ENCODE assay signal across 20 cellular contexts in the genomic region with DNA sequence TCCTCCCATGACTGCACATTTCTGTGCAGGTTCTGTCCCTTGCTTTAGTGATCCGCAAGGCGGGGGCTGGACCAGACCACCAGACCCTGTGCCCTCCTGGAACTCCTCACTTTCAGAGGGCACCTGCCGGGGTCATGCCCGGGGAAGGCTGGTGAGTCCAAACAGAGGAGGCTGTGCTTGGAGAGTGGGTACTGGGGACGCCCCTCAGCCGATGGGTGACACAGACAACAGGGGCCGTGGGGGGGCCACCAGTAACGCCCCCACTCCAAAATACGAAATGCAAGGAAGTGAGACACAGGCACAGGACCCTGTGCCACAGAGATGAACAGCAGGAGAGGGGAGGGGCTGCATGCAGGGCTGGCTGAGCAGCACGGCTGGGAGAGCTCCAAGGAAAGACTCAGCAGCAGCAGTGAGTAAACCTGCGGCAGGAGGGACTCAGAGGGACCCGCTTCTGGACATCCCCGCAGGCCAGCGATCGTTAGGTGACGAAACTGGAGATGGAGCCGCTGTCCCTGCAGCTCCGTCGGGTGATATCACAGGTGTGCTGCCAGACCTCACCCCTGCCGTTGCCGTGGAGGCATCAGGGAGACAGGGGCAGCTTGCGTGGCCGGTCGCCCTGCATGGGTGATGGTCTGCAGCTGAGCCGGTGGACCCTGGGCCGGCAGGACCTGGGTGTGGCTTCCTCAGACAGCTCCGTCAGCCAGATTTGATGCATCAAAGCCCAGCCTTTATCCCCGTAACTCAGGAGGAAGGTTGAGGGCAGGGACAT.
DNase-seq lines count a peak whose midpoint lies in the region; ATAC-seq, FAIRE-seq and TF ChIP-seq lines count a peak whose summit lies in the region.
"Had no signal": no experiment of that assay in that cellular context is flagged by ENCODE, and none has a peak within 500 bp of the region (broad histone marks: within the 10 kb centered on the region; RNA-seq: fewer than 3 reads in every experiment).

No MANE protein-coding gene starts in this region.

- no peak overlapping the region for H3K4me2 ChIP-seq in HepG2 (ENCODE audit: low read depth, low read length)
- H3K4me2 ChIP-seq in astrocyte (ENCODE audit: low read length): no peak overlapping the region

- no peak overlapping the region for H3K4me3 Mint-ChIP-seq in astrocyte (ENCODE audit: unreplicated experiment)
- H3K4me3 Mint-ChIP-seq: CD4-positive, alpha-beta memory T cell had no signal

- peaks cover 6% of the 10 kb centered on the region for H3K36me3 Mint-ChIP-seq in astrocyte (ENCODE audit: low read depth, unreplicated experiment)

- no peaks in the 10 kb centered on the region for H3K9me3 ChIP-seq in right lobe of liver
- no peaks in the 10 kb centered on the region for H3K9me3 ChIP-seq in HepG2 (ENCODE audit: low read length)
- H3K9me3 ChIP-seq in astrocyte (ENCODE audit: insufficient read depth, low read depth, low read length): no peaks in the 10 kb centered on the region
- no peaks in the 10 kb centered on the region for H3K9me3 ChIP-seq in kidney (ENCODE audit: control insufficient read depth in 1 of 2, low read length in 2 of 2)
- no peaks in the 10 kb centered on the region for H3K9me3 ChIP-seq in sigmoid colon
- H3K9me3 ChIP-seq: Caco-2 had no signal

- POLR2A ChIA-PET in HepG2 (lab: Yijun Ruan, JAX): no interaction called here

- FAIRE-seq in HepG2 (lab: Jason Lieb, UNC): no peak
- FAIRE-seq in astrocyte (lab: Jason Lieb, UNC): no peak
- no peak for FAIRE-seq in kidney (lab: Jason Lieb, UNC)
- FAIRE-seq: GM12878 had no signal

- H3K27ac Mint-ChIP-seq in astrocyte (ENCODE audit: unreplicated experiment): peak overlapping the region; percentile 30
- H3K27ac Mint-ChIP-seq: CD4-positive, alpha-beta memory T cell had no signal

- no peak for TF ChIP-seq RAD21 in HepG2 (CRISPR knock-in tag; IDR thresholded peaks at IDR 0.05)

- H3K4me1 Mint-ChIP-seq in astrocyte (ENCODE audit: low read depth, unreplicated experiment): no peaks in the 10 kb centered on the region

- H3K4me3 ChIP-seq in right lobe of liver (no peak overlapping the region), HepG2 (replicated peaks in 1 of 3; ENCODE audit: insufficient read depth in 1 of 3, low read depth in 2 of 3, low read length in 3 of 3) (no peak overlapping the region), astrocyte (ENCODE audit: insufficient read depth, low read depth, low read length) (no peak overlapping the region), kidney (ENCODE audit: low read length in 2 of 2) (no peak overlapping the region), sigmoid colon (no peak overlapping the region)
- H3K4me3 ChIP-seq: GM12878 had no signal

- no peak overlapping the region for H3K27ac ChIP-seq in right lobe of liver
- H3K27ac ChIP-seq in HepG2 (ENCODE audit: extremely low read length, insufficient read depth, low read length): no peak overlapping the region
- H3K27ac ChIP-seq in astrocyte (ENCODE audit: low read depth, low read length): no peak overlapping the region
- H3K27ac ChIP-seq in kidney (ENCODE audit: low read depth in 2 of 2, low read length in 2 of 2): no peak overlapping the region
- no peak overlapping the region for H3K27ac ChIP-seq in sigmoid colon
- no peak overlapping the region for H3K27ac ChIP-seq in caudate nucleus (ENCODE audit: low read depth, low read length)

- H3K4me1 ChIP-seq in right lobe of liver: no peaks in the 10 kb centered on the region
- H3K4me1 ChIP-seq in HepG2 (ENCODE audit: insufficient read depth, low read length): no peaks in the 10 kb centered on the region
- H3K4me1 ChIP-seq in astrocyte (ENCODE audit: insufficient read depth, low read length): no peaks in the 10 kb centered on the region
- no peaks in the 10 kb centered on the region for H3K4me1 ChIP-seq in kidney (ENCODE audit: control insufficient read depth in 1 of 2, insufficient read depth in 1 of 2, low read depth in 1 of 2, low read length in 2 of 2)
- H3K4me1 ChIP-seq in sigmoid colon: no peaks in the 10 kb centered on the region
- H3K4me1 ChIP-seq: Caco-2 had no signal

- H4K20me1 ChIP-seq in HepG2 (ENCODE audit: insufficient read depth, low read length): no peaks in the 10 kb centered on the region
- H4K20me1 ChIP-seq in astrocyte (ENCODE audit: insufficient read depth, low read length): no peaks in the 10 kb centered on the region

- in situ Hi-C loops in HepG2 (cut with HindIII; ENCODE audit: extremely low pct_ligation_motif_present, low pct_unique_long_range_greater_than_20kb): no loop called here

- H3K9ac ChIP-seq in HepG2 (ENCODE audit: insufficient read depth, low read depth, low read length): no peak overlapping the region
- no peak overlapping the region for H3K9ac ChIP-seq in astrocyte (ENCODE audit: low read length)
- no peak overlapping the region for H3K9ac ChIP-seq in kidney (ENCODE audit: low read length in 2 of 2)

- 89% methylated on average over 5 of the region's 28 CpGs for WGBS in right lobe of liver (ENCODE audit: insufficient coverage, low coverage, low lambda C conversion rate, missing lambda C conversion rate)
- WGBS in HepG2 (ENCODE audit: low lambda C conversion rate): 56% methylated on average over 12 of the region's 28 CpGs
- 84 to 94% methylated on average over 28 of the region's 28 CpGs for WGBS in sigmoid colon, 2 donors

- H3K9me3 Mint-ChIP-seq in astrocyte (ENCODE audit: unreplicated experiment): peaks cover 2% of the 10 kb centered on the region
- H3K9me3 Mint-ChIP-seq: CD4-positive, alpha-beta memory T cell had no signal

- DNase-seq in right lobe of liver (peak in 2 of 3 donors; percentile 8 to 35), HepG2 (ENCODE audit: low spot score) (no peak), astrocyte (ENCODE audit: low read depth) (no peak), kidney (peak; percentile 61), sigmoid colon (peak; percentile 60), caudate nucleus (lab: John Stamatoyannopoulos, UW) (no peak)
- DNase-seq: Caco-2; CD4-positive, alpha-beta memory T cell; DMS 273 treated with DMSO at 0.1 percent for 48 hours; DND-41; H7; KG1; NCI-H1105; NCI-H146; NCI-H2029; NCI-H524 treated with DMSO at 0.1 percent for 48 hours; SHP77 had no signal

- no peak overlapping the region for H2AFZ ChIP-seq in HepG2 (ENCODE audit: low read length)
- no peak overlapping the region for H2AFZ ChIP-seq in astrocyte (ENCODE audit: low read depth, low read length)

- BruUV-seq in HepG2 (replicated peaks; lab: Mats Ljungman, UMichigan): no TSS peak

- CTCF ChIA-PET in HepG2 (lab: Yijun Ruan, JAX; ENCODE audit: low intra/inter-chr PET ratio, low total read pairs): no interaction called here

- H3K36me3 ChIP-seq in right lobe of liver: no peaks in the 10 kb centered on the region
- no peaks in the 10 kb centered on the region for H3K36me3 ChIP-seq in HepG2 (replicated peaks in 1 of 2; ENCODE audit: control insufficient read depth in 1 of 2, insufficient read depth in 2 of 2, low read length in 2 of 2)
- no peaks in the 10 kb centered on the region for H3K36me3 ChIP-seq in astrocyte (ENCODE audit: insufficient read depth, low read length)
- peaks cover 2% of the 10 kb centered on the region in 2 donors for H3K36me3 ChIP-seq in kidney (ENCODE audit: control insufficient read depth in 1 of 2, insufficient read depth in 2 of 2, low read length in 2 of 2)
- H3K36me3 ChIP-seq in sigmoid colon: peaks cover 0 to 63% (median 19%) of the 10 kb centered on the region in 4 donors

- H3K27me3 ChIP-seq in right lobe of liver (no peaks in the 10 kb centered on the region), HepG2 (ENCODE audit: control insufficient read depth in 1 of 2, insufficient read depth in 2 of 2, low read length in 2 of 2) (no peaks in the 10 kb centered on the region), astrocyte (ENCODE audit: insufficient read depth, low read length) (no peaks in the 10 kb centered on the region), sigmoid colon (no peaks in the 10 kb centered on the region)

- intact Hi-C loops in right lobe of liver (cut with DNase I): no loop called here
- intact Hi-C loops in HepG2 (cut with micrococcal nuclease; ENCODE audit: unreplicated experiment): no loop called here
- intact Hi-C loops in kidney (cut with DNase I): no loop called here
- intact Hi-C loops in sigmoid colon (cut with DNase I): no loop called here

- no peak for TF ChIP-seq EP300 in HepG2 (IDR thresholded peaks at IDR 0.05; ENCODE audit: low read depth in 2 of 2, low read length in 2 of 2)
- no peak for TF ChIP-seq EP300 in HepG2 (CRISPR knock-in tag; IDR thresholded peaks at IDR 0.05; ENCODE audit: borderline replicate concordance)
- TF ChIP-seq EP300 in sigmoid colon (IDR thresholded peaks at IDR 0.05): no peak

- H3K27me3 Mint-ChIP-seq in astrocyte (ENCODE audit: low read depth, unreplicated experiment): peaks cover 14% of the 10 kb centered on the region
- H3K27me3 Mint-ChIP-seq: CD4-positive, alpha-beta memory T cell had no signal

- ATAC-seq in right lobe of liver (no peak), HepG2 (no peak), HG02610 (IDR thresholded peaks at IDR 0.05; ENCODE audit: unreplicated experiment) (no peak), HG03342 (IDR thresholded peaks at IDR 0.05; ENCODE audit: unreplicated experiment) (no peak)
- ATAC-seq: GM12878 had no signal

- TF ChIP-seq POLR2A in right lobe of liver (IDR thresholded peaks at IDR 0.05): no peak
- no peak for TF ChIP-seq POLR2A in HepG2 (IDR thresholded peaks at IDR 0.05; ENCODE audit: insufficient read depth in 1 of 2, low read depth in 2 of 2, low read length in 2 of 2)
- TF ChIP-seq POLR2A in sigmoid colon (IDR thresholded peaks at IDR 0.05): no peak

- TF ChIP-seq CTCF in right lobe of liver (IDR thresholded peaks at IDR 0.05): no peak
- no peak for TF ChIP-seq CTCF in HepG2 (CRISPR knock-in tag; IDR thresholded peaks at IDR 0.05)
- no peak for TF ChIP-seq CTCF in astrocyte (IDR thresholded peaks at IDR 0.05; ENCODE audit: insufficient read depth, low read depth, low read length)
- TF ChIP-seq CTCF in kidney (IDR thresholded peaks at IDR 0.05; ENCODE audit: borderline replicate concordance, extremely low read depth, insufficient read depth): no peak
- no peak for TF ChIP-seq CTCF in sigmoid colon (IDR thresholded peaks at IDR 0.05)

- no peaks in the 10 kb centered on the region for H3K79me2 ChIP-seq in HepG2 (ENCODE audit: insufficient read depth, low read length)
- H3K79me2 ChIP-seq in astrocyte (ENCODE audit: insufficient read depth, low read length): no peaks in the 10 kb centered on the region

TF ChIP-seq in HepG2, 621 proteins besides CTCF, POLR2A, EP300 and RAD21 (continues in another document):
- TF ChIP-seq CEBPG (CRISPR knock-in tag; IDR thresholded peaks at IDR 0.05) (no peak), ZNF235 (CRISPR knock-in tag; IDR thresholded peaks at IDR 0.05; ENCODE audit: borderline replicate concordance) (no peak), NFE2L2 (IDR thresholded peaks at IDR 0.05; ENCODE audit: low read length) (no peak)

Comparison
In these comparisons a context has a peak if more than half of its experiments do, and no peak if none do; other contexts are left out.
1. DNase-seq: peak in right lobe of liver (2 of 3), kidney (single experiment) and sigmoid colon (single experiment); none in HepG2 (single experiment), astrocyte (single experiment) and caudate nucleus (0 of 61).